Comparison of ENCODE assay signal across 10 cellular contexts in the genomic region with DNA sequence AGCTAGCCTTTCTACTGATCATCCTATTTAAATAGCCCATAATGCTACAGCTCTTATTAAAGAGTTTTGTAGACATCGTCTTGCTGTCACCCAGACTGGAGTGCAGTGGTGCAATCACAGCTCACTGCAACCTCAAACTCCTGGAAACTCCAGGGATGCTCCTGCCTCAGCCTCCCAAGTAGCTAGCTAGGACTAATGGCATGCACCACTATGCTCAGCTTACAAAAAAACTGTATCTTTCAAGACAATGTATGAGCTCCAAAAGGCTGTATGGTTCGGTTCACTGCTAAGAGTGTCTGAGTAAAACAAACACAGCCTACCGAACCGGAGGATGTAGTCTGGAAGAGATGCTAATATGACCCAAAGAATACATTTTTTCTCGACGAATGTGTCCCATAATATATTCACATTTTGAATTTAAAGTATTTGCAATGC. TPM values are rescaled to one million over a fixed set of nuclear protein-coding genes. Genes with fewer than 3 reads are reported as not detected.
DNase-seq lines count a peak whose midpoint lies in the region; ATAC-seq, FAIRE-seq and TF ChIP-seq lines count a peak whose summit lies in the region.
"Had no signal": no experiment of that assay in that cellular context is flagged by ENCODE, and none has a peak within 500 bp of the region (broad histone marks: within the 10 kb centered on the region; RNA-seq: fewer than 3 reads in every experiment).

No MANE protein-coding gene starts in this region.

- no peak for ATAC-seq in activated B cell treated with CpG ODN at 0.5 μM for 24 hours (ENCODE audit: low read depth)
- no peak for ATAC-seq in pancreas
- ATAC-seq: left colon had no signal

- peak overlapping the region; percentile 100 for H3K27ac Mint-ChIP-seq in activated T-cell treated with anti-CD3 and anti-CD28 coated beads, Interleukin-2, amount 50 U/mL, for 24 hours
- H3K27ac Mint-ChIP-seq in activated B cell treated with CpG ODN at 0.5 μM for 24 hours: peak overlapping the region; percentile 83

- DNase-seq in activated T-cell treated with anti-CD3 and anti-CD28 coated beads, Interleukin-2, amount 50 U/mL, for 24 hours: no peak
- no peak for DNase-seq in activated T-cell treated with anti-CD3 and anti-CD28 coated beads, Interleukin-2, amount 50 U/mL, for 1 hour
- DNase-seq in activated B cell treated with CpG ODN at 0.5 μM for 24 hours (no peak), fibroblast of the aortic adventitia (ENCODE audit: low read depth) (no peak), stomach (no peak), amygdala (lab: John Stamatoyannopoulos, UW) (no peak), pancreas (no peak)
- DNase-seq in activated CD4-positive, alpha-beta T cell treated with anti-CD3 and anti-CD28 coated beads, Interleukin-2, amount 50 U/mL, for 48 hours: no peak
- DNase-seq: left colon, testis had no signal

- H3K4me3 ChIP-seq in fibroblast of the aortic adventitia (ENCODE audit: low read depth, low read length): peak overlapping the region; percentile 93
- H3K4me3 ChIP-seq in stomach: peak overlapping the region in 3 of 4 donors; percentile 68 to 95 (median 89)
- peak overlapping the region in 2 of 4 donors; percentile 69 to 81 for H3K4me3 ChIP-seq in pancreas
- H3K4me3 ChIP-seq: testis had no signal

- CTCF ChIA-PET in activated B cell treated with CpG ODN at 0.5 μM for 24 hours (lab: Charles Lee): interaction anchor here (0.5 to 1.0 kb wide), 2 partner anchors 21 to 45 kb away, joined by 3 read pairs; no protein-coding TSS in a partner anchor

- H3K36me3 Mint-ChIP-seq in activated T-cell treated with anti-CD3 and anti-CD28 coated beads, Interleukin-2, amount 50 U/mL, for 24 hours (ENCODE audit: low read depth): peaks cover 99% of the 10 kb centered on the region
- H3K36me3 Mint-ChIP-seq in activated B cell treated with CpG ODN at 0.5 μM for 24 hours (ENCODE audit: low read depth): peaks cover 80% of the 10 kb centered on the region

- H3K9me3 Mint-ChIP-seq in activated T-cell treated with anti-CD3 and anti-CD28 coated beads, Interleukin-2, amount 50 U/mL, for 24 hours: no peaks in the 10 kb centered on the region
- no peaks in the 10 kb centered on the region for H3K9me3 Mint-ChIP-seq in activated B cell treated with CpG ODN at 0.5 μM for 24 hours

- TF ChIP-seq POLR2A in stomach (IDR thresholded peaks at IDR 0.05): no peak

- no peak for FAIRE-seq in pancreas (lab: Jason Lieb, UNC)

- H3K27ac ChIP-seq in stomach: peak overlapping the region in 2 of 5 donors; percentile 19 to 49
- H3K27ac ChIP-seq in pancreas: peak overlapping the region in 1 of 4 donors; percentile 3
- H3K27ac ChIP-seq: testis had no signal

- peak overlapping the region; percentile 100 for H3K4me3 Mint-ChIP-seq in activated T-cell treated with anti-CD3 and anti-CD28 coated beads, Interleukin-2, amount 50 U/mL, for 24 hours
- peak overlapping the region; percentile 100 for H3K4me3 Mint-ChIP-seq in activated B cell treated with CpG ODN at 0.5 μM for 24 hours

- intact Hi-C loops in activated B cell treated with CpG ODN at 0.5 μM for 24 hours (cut with micrococcal nuclease) (loop anchor here (1.0 kb wide), 1 partner anchor 8 kb away; no protein-coding TSS in a partner anchor), stomach (cut with DNase I; ENCODE audit: low total_unique reads) (no loop called here), pancreas (cut with DNase I) (no loop called here)

- H3K27me3 ChIP-seq in stomach: no peaks in the 10 kb centered on the region
- no peaks in the 10 kb centered on the region for H3K27me3 ChIP-seq in pancreas
- H3K27me3 ChIP-seq: testis had no signal

- POLR2A ChIA-PET in activated B cell treated with CpG ODN at 0.5 μM for 24 hours (lab: Charles Lee): interaction anchor here (0.6 to 7.0 kb wide), 6 partner anchors 9 to 77 kb away, joined by 3 to 114 read pairs (median 12); partner anchors contain the start of genes CEP295 and MED17

- no peak for TF ChIP-seq CTCF in activated B cell treated with CpG ODN at 0.5 μM for 24 hours (IDR thresholded peaks at IDR 0.05)
- no peak for TF ChIP-seq CTCF in fibroblast of the aortic adventitia (IDR thresholded peaks at IDR 0.05; ENCODE audit: insufficient read depth, low read length)
- no peak for TF ChIP-seq CTCF in stomach (IDR thresholded peaks at IDR 0.05)
- no peak for TF ChIP-seq CTCF in pancreas (IDR thresholded peaks at IDR 0.05)

- peaks cover 60% of the 10 kb centered on the region for H3K4me1 Mint-ChIP-seq in activated T-cell treated with anti-CD3 and anti-CD28 coated beads, Interleukin-2, amount 50 U/mL, for 24 hours (ENCODE audit: low read depth)
- H3K4me1 Mint-ChIP-seq in activated B cell treated with CpG ODN at 0.5 μM for 24 hours: peaks cover 73% of the 10 kb centered on the region

- H3K4me1 ChIP-seq in stomach (peaks cover 42 to 83% (median 68%) of the 10 kb centered on the region in 4 donors), pancreas (peaks cover 22 to 50% (median 42%) of the 10 kb centered on the region in 3 donors)

- no peak for TF ChIP-seq EP300 in stomach (IDR thresholded peaks at IDR 0.05)

- H3K9me3 ChIP-seq in stomach (no peaks in the 10 kb centered on the region), pancreas (no peaks in the 10 kb centered on the region)
- H3K9me3 ChIP-seq: testis had no signal

- H3K36me3 ChIP-seq in stomach (peaks cover 30 to 64% (median 59%) of the 10 kb centered on the region in 4 donors), pancreas (peaks cover 5 to 43% (median 33%) of the 10 kb centered on the region in 3 donors)

- WGBS in stomach, 5 donors: 26 to 39% (median 30%) methylated on average over 6 of the region's 6 CpGs
- 33 to 50% methylated on average over 6 of the region's 6 CpGs for WGBS in pancreas, 2 donors

- H3K27me3 Mint-ChIP-seq in activated T-cell treated with anti-CD3 and anti-CD28 coated beads, Interleukin-2, amount 50 U/mL, for 24 hours: no peaks in the 10 kb centered on the region
- H3K27me3 Mint-ChIP-seq in activated B cell treated with CpG ODN at 0.5 μM for 24 hours: no peaks in the 10 kb centered on the region

RNA-seq across cellular contexts. Expression of gene TAF1D, which starts 2.6 kb away (rescaled TPM):
- total RNA-seq in activated B cell treated with CpG ODN at 0.5 μM for 24 hours (258 and 315 TPM in 2 replicates), fibroblast of the aortic adventitia (ENCODE audit: low replicate concordance) (160 and 233 TPM in 2 replicates), stomach (100 to 1,000 TPM in 4 of 5 donors, 10 to 100 TPM in 1; 68.3 to 435 (median 145) TPM), pancreas (100 to 1,000 TPM in 2 of 6 donors, 10 to 100 TPM in 4; 58.4 to 151 (median 85.4) TPM)
- polyA plus RNA-seq in stomach (100 to 1,000 TPM in 2 of 3 donors, 10 to 100 TPM in 1; 97.5 to 220 (median 193) TPM), pancreas (100 to 1,000 TPM; 149 to 248 TPM)

RNA-seq across cellular contexts. Expression of gene C11orf54, which starts 2.8 kb away (rescaled TPM):
- total RNA-seq in activated B cell treated with CpG ODN at 0.5 μM for 24 hours (23.7 and 30.1 TPM in 2 replicates), fibroblast of the aortic adventitia (ENCODE audit: low replicate concordance) (30.6 and 44.0 TPM in 2 replicates), stomach (100 to 1,000 TPM in 1 of 5 donors, 10 to 100 TPM in 4; 25.1 to 236 (median 30.4) TPM), pancreas (10 to 100 TPM; 12.5 to 30.9 (median 23.2) TPM)
- polyA plus RNA-seq in stomach (10 to 100 TPM; 11.5 to 33.3 (median 17.4) TPM), pancreas (10 to 100 TPM; 16.1 to 29.7 TPM)

RNA-seq across cellular contexts. Expression of gene MED17, which starts 45.4 kb away (rescaled TPM):
- 47.9 and 55.2 TPM in 2 replicates for total RNA-seq in activated B cell treated with CpG ODN at 0.5 μM for 24 hours
- 23.4 and 30.3 TPM in 2 replicates for total RNA-seq in fibroblast of the aortic adventitia (ENCODE audit: low replicate concordance)
- total RNA-seq in stomach: 100 to 1,000 TPM in 1 of 5 donors, 10 to 100 TPM in 2, 1 to 10 TPM in 2; 9.3 to 121 (median 20.0) TPM
- polyA plus RNA-seq in stomach: 10 to 100 TPM in 2 of 3 donors, 1 to 10 TPM in 1; 6.5 to 10.6 (median 10.1) TPM
- 10 to 100 TPM in 5 of 6 donors, 1 to 10 TPM in 1; 8.7 to 17.8 (median 11.6) TPM for total RNA-seq in pancreas
- 10 to 100 TPM in 1 of 2 donors, 1 to 10 TPM in 1; 6.6 to 10.1 TPM for polyA plus RNA-seq in pancreas
